Comparison of ENCODE assay signal across 1 cellular context in the genomic region with DNA sequence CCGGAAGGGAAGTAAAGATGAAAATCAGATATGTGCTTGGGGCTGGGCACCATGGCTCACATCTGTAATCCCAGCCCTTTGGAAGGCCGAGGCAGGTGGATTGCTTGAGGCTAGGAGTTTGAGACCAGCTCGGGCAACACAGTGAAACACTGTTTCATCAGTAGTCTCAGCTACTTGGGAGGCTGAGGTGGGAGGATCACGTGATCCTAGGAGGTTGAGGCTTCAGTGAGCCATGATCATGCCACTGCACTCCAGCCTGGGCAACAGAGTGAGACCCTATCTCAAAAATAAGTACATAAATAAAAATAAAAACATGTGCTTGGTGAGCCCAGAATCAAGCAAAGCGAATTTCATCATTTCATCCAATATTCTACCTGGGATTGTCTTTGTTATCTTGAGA.
TF ChIP-seq lines count a peak whose summit lies in the region.

No MANE protein-coding gene starts in this region.

TF ChIP-seq in K562, 482 proteins besides CTCF, POLR2A, EP300 and RAD21 (continued from another document):
- TF ChIP-seq ZNF280B (CRISPR knock-in tag; IDR thresholded peaks at IDR 0.05) (no peak), ZBTB26 (CRISPR knock-in tag; IDR thresholded peaks at IDR 0.05) (no peak), RREB1 (CRISPR knock-in tag; IDR thresholded peaks at IDR 0.05) (0 out of 2 replicates have a peak, but pooled peaks have one; percentile 4), TOE1 (IDR thresholded peaks at IDR 0.05; ENCODE audit: borderline replicate concordance) (peak; percentile 57; the same call in 1 of the 2 replicates), TOE1 (CRISPR knock-in tag; IDR thresholded peaks at IDR 0.05; ENCODE audit: borderline replicate concordance, low read depth) (no peak), RAD51 (IDR thresholded peaks at IDR 0.05; ENCODE audit: borderline replicate concordance, low read depth) (peak; percentile 63; the same call in 1 of the 2 replicates), GTF2B (IDR thresholded peaks at IDR 0.05; ENCODE audit: extremely low read depth, insufficient read length) (no peak)
- TF ChIP-seq, protein P1, sequence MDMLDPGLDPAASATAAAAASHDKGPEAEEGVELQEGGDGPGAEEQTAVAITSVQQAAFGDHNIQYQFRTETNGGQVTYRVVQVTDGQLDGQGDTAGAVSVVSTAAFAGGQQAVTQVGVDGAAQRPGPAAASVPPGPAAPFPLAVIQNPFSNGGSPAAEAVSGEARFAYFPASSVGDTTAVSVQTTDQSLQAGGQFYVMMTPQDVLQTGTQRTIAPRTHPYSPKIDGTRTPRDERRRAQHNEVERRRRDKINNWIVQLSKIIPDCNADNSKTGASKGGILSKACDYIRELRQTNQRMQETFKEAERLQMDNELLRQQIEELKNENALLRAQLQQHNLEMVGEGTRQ (CRISPR knock-in tag; IDR thresholded peaks at IDR 0.05) = peak; percentile 43
- TF ChIP-seq, protein P2, sequence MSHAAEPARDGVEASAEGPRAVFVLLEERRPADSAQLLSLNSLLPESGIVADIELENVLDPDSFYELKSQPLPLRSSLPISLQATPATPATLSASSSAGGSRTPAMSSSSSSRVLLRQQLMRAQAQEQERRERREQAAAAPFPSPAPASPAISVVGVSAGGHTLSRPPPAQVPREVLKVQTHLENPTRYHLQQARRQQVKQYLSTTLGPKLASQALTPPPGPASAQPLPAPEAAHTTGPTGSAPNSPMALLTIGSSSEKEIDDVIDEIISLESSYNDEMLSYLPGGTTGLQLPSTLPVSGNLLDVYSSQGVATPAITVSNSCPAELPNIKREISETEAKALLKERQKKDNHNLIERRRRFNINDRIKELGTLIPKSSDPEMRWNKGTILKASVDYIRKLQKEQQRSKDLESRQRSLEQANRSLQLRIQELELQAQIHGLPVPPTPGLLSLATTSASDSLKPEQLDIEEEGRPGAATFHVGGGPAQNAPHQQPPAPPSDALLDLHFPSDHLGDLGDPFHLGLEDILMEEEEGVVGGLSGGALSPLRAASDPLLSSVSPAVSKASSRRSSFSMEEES (CRISPR knock-in tag; IDR thresholded peaks at IDR 0.05) = peak; percentile 94
